ENCODE assay signal across 6 cellular contexts in the genomic region with DNA sequence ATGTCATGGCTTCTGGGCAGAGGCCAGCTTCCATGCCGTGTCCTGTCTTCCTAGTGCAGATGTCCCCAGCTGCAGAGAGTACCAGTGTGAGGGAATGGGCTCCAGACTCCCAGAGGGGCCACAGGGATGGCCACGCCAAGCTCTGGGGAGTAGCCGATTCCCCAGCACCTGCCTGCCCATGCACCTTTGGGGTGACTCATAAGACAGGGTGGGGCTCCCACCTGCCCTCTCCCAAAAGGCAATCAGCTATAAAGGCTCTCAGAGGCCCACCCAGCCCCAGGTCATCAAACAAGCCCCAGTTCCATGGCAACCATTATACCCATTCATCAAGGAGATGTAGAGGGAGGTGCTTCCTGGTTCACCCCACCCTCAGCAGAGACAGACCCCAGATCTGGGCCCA. TPM values are rescaled to one million over a fixed set of nuclear protein-coding genes. Genes with fewer than 3 reads are reported as not detected.
"Had no signal": no experiment of that assay in that cellular context is flagged by ENCODE, and none has a peak within 500 bp of the region (broad histone marks: within the 10 kb centered on the region; RNA-seq: fewer than 3 reads in every experiment).

A gene with protein sequence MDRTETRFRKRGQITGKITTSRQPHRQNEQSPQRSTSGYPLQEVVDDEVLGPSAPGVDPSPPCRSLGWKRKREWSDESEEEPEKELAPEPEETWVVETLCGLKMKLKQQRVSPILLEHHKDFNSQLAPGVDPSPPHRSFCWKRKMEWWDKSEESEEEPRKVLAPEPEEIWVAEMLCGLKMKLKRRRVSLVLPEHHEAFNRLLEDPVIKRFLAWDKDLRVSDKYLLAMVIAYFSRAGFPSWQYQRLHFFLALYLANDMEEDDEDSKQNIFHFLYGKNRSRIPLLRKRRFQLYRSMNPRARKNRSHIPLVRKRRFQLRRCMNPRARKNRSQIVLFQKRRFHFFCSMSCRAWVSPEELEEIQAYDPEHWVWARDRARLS (plus strand): TSS at position 366 of the 400 bp plus-strand sequence. CDS start 2,053 bp downstream, outside the sequence.

RNA-seq across cellular contexts. Expression of the gene that starts here (rescaled TPM):
- total RNA-seq: K562, M059J, PC-3, Peyer's patch, SJCRH30, SK-MEL-5 had no signal
